13 cellular contexts compared by ENCODE assay signal in the genomic region with DNA sequence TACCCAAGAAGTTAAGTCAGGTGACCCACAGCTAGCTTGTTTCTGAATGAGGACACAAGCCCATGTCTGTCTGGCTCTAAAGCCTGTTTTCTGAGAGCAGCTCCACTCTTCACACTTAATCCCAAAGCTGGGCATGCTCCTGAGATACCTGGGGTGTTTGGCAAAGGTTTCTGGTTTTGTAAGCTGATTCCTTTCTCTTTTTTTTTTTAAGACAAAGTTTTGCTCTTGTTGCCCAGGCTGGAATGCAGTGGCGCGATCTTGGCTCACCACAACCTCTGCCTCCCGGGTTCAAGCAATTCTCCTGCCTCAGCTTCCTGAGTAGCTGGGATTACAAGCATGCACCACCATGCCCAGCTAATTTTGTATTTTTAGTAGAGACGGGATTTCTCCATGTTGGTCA. TPM values are rescaled to one million over a fixed set of nuclear protein-coding genes. Genes with fewer than 3 reads are reported as not detected.
"Had no signal": no experiment of that assay in that cellular context is flagged by ENCODE, and none has a peak within 500 bp of the region (broad histone marks: within the 10 kb centered on the region; RNA-seq: fewer than 3 reads in every experiment).

No MANE protein-coding gene starts in this region.

RNA-seq across cellular contexts. Expression of gene LRRN4CL, which starts 4.3 kb away (rescaled TPM):
- total RNA-seq: activated CD8-positive, alpha-beta T cell treated with anti-CD3 and anti-CD28 coated beads for 36 hours; T-helper 17 cell had no signal

RNA-seq across cellular contexts. Expression of gene GNG3, which starts 13.9 kb away (rescaled TPM):
- total RNA-seq: activated CD4-positive, alpha-beta memory T cell treated with anti-CD3 and anti-CD28 coated beads for 36 hours; activated CD4-positive, alpha-beta memory T cell treated with anti-CD3 and anti-CD28 coated beads, Interleukin-2, amount 10 ng/mL, durations not matched to agents 7 days and 5 days; activated CD4-positive, alpha-beta T cell treated with anti-CD3 and anti-CD28 coated beads for 36 hours; activated CD4-positive, alpha-beta T cell treated with anti-CD3 and anti-CD28 coated beads, Interleukin-2, amount 10 ng/mL, durations not matched to agents 24 days and 14 days; activated CD4-positive, alpha-beta T cell treated with anti-CD3 and anti-CD28 coated beads, Interleukin-2, amount 10 ng/mL, durations not matched to agents 7 days and 5 days; activated CD8-positive, alpha-beta memory T cell treated with anti-CD3 and anti-CD28 coated beads for 36 hours; activated CD8-positive, alpha-beta memory T cell treated with anti-CD3 and anti-CD28 coated beads, Interleukin-2, amount 10 ng/mL, durations not matched to agents 7 days and 5 days; activated CD8-positive, alpha-beta T cell treated with anti-CD3 and anti-CD28 coated beads for 36 hours; activated CD8-positive, alpha-beta T cell treated with anti-CD3 and anti-CD28 coated beads, Interleukin-2, amount 10 ng/mL, durations not matched to agents 7 days and 5 days; T-cell; T-helper 1 cell treated with Interleukin-12 subunit alpha and Interleukin-12 subunit beta and Interleukin-4 antibody, amounts not matched to agents 30 ng/mL and 1 ng/mL, for 36 hours; T-helper 17 cell; T-helper 2 cell treated with Interferon-gamma antibody and Interleukin-4, amounts not matched to agents 100 ng/mL and 5 ng/mL, for 36 hours had no signal
